ENCODE assay signal across 19 cellular contexts in genomic region chr18:48874701-48875162, GRCh38.
"Had no signal": no experiment of that assay in that cellular context is flagged by ENCODE, and none has a peak within 500 bp of the region (broad histone marks: within the 10 kb centered on the region; RNA-seq: fewer than 3 reads in every experiment).

No MANE protein-coding gene starts in this region.

- H3K9me3 ChIP-seq: esophagus squamous epithelium, left ventricle myocardium inferior, pancreas, sigmoid colon, SK-N-SH, tibial nerve had no signal

- FAIRE-seq: colon, endothelial cell of umbilical vein, keratinocyte, pancreas had no signal

- H3K27me3 ChIP-seq: esophagus squamous epithelium, pancreas, sigmoid colon, tibial nerve had no signal

- ATAC-seq: activated CD4-positive, CD25-positive, alpha-beta regulatory T cell treated with anti-CD3 and anti-CD28 coated beads, Interleukin-2, amount 50 U/mL, for 24 hours; pancreas; T-cell had no signal

- H3K4me3 ChIP-seq: esophagus squamous epithelium, left ventricle myocardium inferior, pancreas, sigmoid colon, tibial nerve had no signal

- H3K4me1 ChIP-seq: pancreas had no signal

- H3K9ac ChIP-seq: SK-N-SH had no signal

- H3K36me3 ChIP-seq: esophagus squamous epithelium, left ventricle myocardium inferior, pancreas, sigmoid colon, tibial nerve had no signal

- H3K27ac ChIP-seq: esophagus squamous epithelium, left ventricle myocardium inferior, pancreas had no signal

- DNase-seq: activated CD4-positive, alpha-beta T cell treated with anti-CD3 and anti-CD28 coated beads, Interleukin-2, amount 50 U/mL, for 4 hours; activated naive CD4-positive, alpha-beta T cell treated with anti-CD3 and anti-CD28 coated beads for 36 hours; activated T-cell treated with anti-CD3 and anti-CD28 coated beads, Interleukin-2, amount 50 U/mL, for 1 hour; effector CD4-positive, alpha-beta T cell; esophagus squamous epithelium; hippocampal formation; left ventricle myocardium inferior; SK-N-SH; stimulated activated CD4-positive, alpha-beta T cell treated with anti-CD3 and anti-CD28 coated beads, Interleukin-12 subunit alpha, Interleukin-12 subunit beta, amount 100 ng/mL, for 4 hours; stimulated activated naive CD4-positive, alpha-beta T cell; T-cell; T-helper 9 cell had no signal
